In genomic region chr20:7617797-7618196, GRCh38 we compare ENCODE assay signal across 22 cellular contexts.
"Had no signal": no experiment of that assay in that cellular context is flagged by ENCODE, and none has a peak within 500 bp of the region (broad histone marks: within the 10 kb centered on the region; RNA-seq: fewer than 3 reads in every experiment).

No MANE protein-coding gene starts in this region.

- H3K9me3 ChIP-seq: esophagus squamous epithelium, gastrocnemius medialis, lower lobe of right lung had no signal

- H3K4me1 ChIP-seq: esophagus squamous epithelium, gastrocnemius medialis, heart right ventricle, left lung, lower lobe of right lung had no signal

- DNase-seq: effector CD8-positive, alpha-beta T cell; effector memory CD8-positive, alpha-beta T cell; endodermal cell; erythroblast; esophagus squamous epithelium; foreskin fibroblast; foreskin melanocyte; gastrocnemius medialis; glutamatergic neuron; head of caudate nucleus; heart right ventricle; hippocampal formation; left cardiac atrium; left lung; left ventricle myocardium superior; lower lobe of right lung; mesenchymal stem cell; mucosa of descending colon; naive B cell had no signal

- H3K27me3 Mint-ChIP-seq: effector memory CD8-positive, alpha-beta T cell; naive B cell had no signal

- H3K27ac ChIP-seq: coronary artery, epithelial cell of prostate, esophagus squamous epithelium, gastrocnemius medialis, heart right ventricle, left lung, lower lobe of right lung had no signal

- H3K4me3 Mint-ChIP-seq: effector memory CD8-positive, alpha-beta T cell; endodermal cell; mesothelial cell of epicardium; naive B cell had no signal

- H3K36me3 ChIP-seq: esophagus squamous epithelium, gastrocnemius medialis, heart right ventricle, left lung, lower lobe of right lung had no signal

- H3K36me3 Mint-ChIP-seq: mesothelial cell of epicardium, naive B cell had no signal

- H3K4me1 Mint-ChIP-seq: mesothelial cell of epicardium, naive B cell had no signal

- H3K27ac Mint-ChIP-seq: effector memory CD8-positive, alpha-beta T cell; endodermal cell; mesothelial cell of epicardium had no signal

- H3K4me3 ChIP-seq: coronary artery, esophagus squamous epithelium, gastrocnemius medialis, heart right ventricle, left lung, lower lobe of right lung, mucosa of descending colon had no signal
